In genomic region chr17:1584167-1584566, GRCh38 we compare ENCODE assay signal across 1 cellular context.
TF ChIP-seq lines count a peak whose summit lies in the region.

No MANE protein-coding gene starts in this region.

TF ChIP-seq in K562, 482 proteins besides CTCF, POLR2A, EP300 and RAD21:
- peak; percentile 43; the same call in 1 of the 2 replicates for TF ChIP-seq BCOR (IDR thresholded peaks at IDR 0.05)
- peak; percentile 58 for TF ChIP-seq RBM25 (IDR thresholded peaks at IDR 0.05; ENCODE audit: low read depth, low read length, severe bottlenecking)
- no peak for TF ChIP-seq TAF9B (IDR thresholded peaks at IDR 0.05; ENCODE audit: partially characterized antibody)
- TF ChIP-seq PHB (CRISPR knock-in tag; IDR thresholded peaks at IDR 0.05) = no peak
- TF ChIP-seq GATAD2B (IDR thresholded peaks at IDR 0.05; ENCODE audit: borderline replicate concordance) = no peak
- no peak for TF ChIP-seq TCF7 (IDR thresholded peaks at IDR 0.05; ENCODE audit: borderline replicate concordance)
- no peak for TF ChIP-seq NCOR1 (IDR thresholded peaks at IDR 0.05)
- no peak for TF ChIP-seq GTF2B (IDR thresholded peaks at IDR 0.05; ENCODE audit: extremely low read depth, insufficient read length)
- TF ChIP-seq YY1 (IDR thresholded peaks at IDR 0.05; ENCODE audit: borderline replicate concordance in 1 of 3, control insufficient read depth in 1 of 3, extremely low read depth in 1 of 3, insufficient read depth in 3 of 3, insufficient read length in 1 of 3, insufficient replicate concordance in 2 of 3, low read depth in 1 of 3, low read length in 2 of 3) = no peak
- TF ChIP-seq MYC (IDR thresholded peaks at IDR 0.05; ENCODE audit: low read depth, low read length) = no peak
- TF ChIP-seq MYC (CRISPR knock-in tag; IDR thresholded peaks at IDR 0.05; ENCODE audit: borderline replicate concordance, low read depth) = no peak
TF ChIP-seq in K562: peak in this region for 2.
